ENCODE assay signal across 19 cellular contexts in genomic region chr14:60217713-60218112, GRCh38.
"Had no signal": no experiment of that assay in that cellular context is flagged by ENCODE, and none has a peak within 500 bp of the region (broad histone marks: within the 10 kb centered on the region; RNA-seq: fewer than 3 reads in every experiment).

No MANE protein-coding gene starts in this region.

- H3K27ac ChIP-seq: colonic mucosa, lower lobe of right lung, prostate gland, testis had no signal

- FAIRE-seq: TTC549 had no signal

- H3K27me3 Mint-ChIP-seq: activated B cell treated with CpG ODN at 0.5 μM for 24 hours; stimulated activated naive CD8-positive, alpha-beta T cell treated with anti-CD3 and anti-CD28 coated beads, Interleukin-15, amount 100 ng/mL, for 72 hours had no signal

- H3K9me3 ChIP-seq: colonic mucosa, lower lobe of right lung, prostate gland, testis had no signal

- ATAC-seq: esophagus mucosa; sciatic nerve; stimulated activated naive CD8-positive, alpha-beta T cell treated with anti-CD3 and anti-CD28 coated beads, Interleukin-15, amount 100 ng/mL, for 72 hours; T-helper 17 cell had no signal

- H3K4me3 ChIP-seq: colonic mucosa, lower lobe of right lung, prostate gland, testis had no signal

- H3K27ac Mint-ChIP-seq: activated B cell treated with CpG ODN at 0.5 μM for 24 hours; activated CD4-positive, alpha-beta T cell treated with anti-CD3 and anti-CD28 coated beads, Interleukin-2, amount 10 ng/mL, durations not matched to agents 24 days and 14 days; activated naive CD8-positive, alpha-beta T cell treated with anti-CD3 and anti-CD28 coated beads, Interleukin-2, amount 10 ng/mL, durations not matched to agents 7 days and 5 days; brain; mesothelial cell of epicardium; stimulated activated naive CD8-positive, alpha-beta T cell treated with anti-CD3 and anti-CD28 coated beads, Interleukin-15, amount 100 ng/mL, for 72 hours; T-helper 17 cell had no signal

- H3K4me3 Mint-ChIP-seq: activated B cell treated with CpG ODN at 0.5 μM for 24 hours; activated CD4-positive, alpha-beta T cell treated with anti-CD3 and anti-CD28 coated beads, Interleukin-2, amount 10 ng/mL, durations not matched to agents 24 days and 14 days; activated naive CD8-positive, alpha-beta T cell treated with anti-CD3 and anti-CD28 coated beads, Interleukin-2, amount 10 ng/mL, durations not matched to agents 7 days and 5 days; brain; mesothelial cell of epicardium; stimulated activated naive CD8-positive, alpha-beta T cell treated with anti-CD3 and anti-CD28 coated beads, Interleukin-15, amount 100 ng/mL, for 72 hours; T-helper 17 cell had no signal

- H3K36me3 ChIP-seq: colonic mucosa, lower lobe of right lung, prostate gland had no signal

- H3K4me1 ChIP-seq: lower lobe of right lung, testis had no signal

- H3K27me3 ChIP-seq: colonic mucosa, testis had no signal

- H3K4me1 Mint-ChIP-seq: activated CD4-positive, alpha-beta T cell treated with anti-CD3 and anti-CD28 coated beads, Interleukin-2, amount 10 ng/mL, durations not matched to agents 24 days and 14 days; brain; mesothelial cell of epicardium; T-helper 17 cell had no signal

- H3K9me3 Mint-ChIP-seq: activated B cell treated with CpG ODN at 0.5 μM for 24 hours; activated CD4-positive, alpha-beta T cell treated with anti-CD3 and anti-CD28 coated beads, Interleukin-2, amount 10 ng/mL, durations not matched to agents 24 days and 14 days; activated naive CD8-positive, alpha-beta T cell treated with anti-CD3 and anti-CD28 coated beads, Interleukin-2, amount 10 ng/mL, durations not matched to agents 7 days and 5 days; brain; mesothelial cell of epicardium; stimulated activated naive CD8-positive, alpha-beta T cell treated with anti-CD3 and anti-CD28 coated beads, Interleukin-15, amount 100 ng/mL, for 72 hours had no signal

- H3K36me3 Mint-ChIP-seq: activated naive CD8-positive, alpha-beta T cell treated with anti-CD3 and anti-CD28 coated beads, Interleukin-2, amount 10 ng/mL, durations not matched to agents 7 days and 5 days; brain; mesothelial cell of epicardium had no signal

- DNase-seq: activated B cell treated with CpG ODN at 0.5 μM for 24 hours; activated CD4-positive, alpha-beta T cell treated with anti-CD3 and anti-CD28 coated beads, Interleukin-2, amount 10 ng/mL, durations not matched to agents 24 days and 14 days; activated naive CD4-positive, alpha-beta T cell; activated naive CD8-positive, alpha-beta T cell treated with anti-CD3 and anti-CD28 coated beads, Interleukin-2, amount 10 ng/mL, durations not matched to agents 7 days and 5 days; central memory CD4-positive, alpha-beta T cell; colonic mucosa; glutamatergic neuron; kidney glomerular epithelial cell; lower lobe of right lung; stimulated activated CD4-positive, alpha-beta T cell treated with anti-CD3 and anti-CD28 coated beads, Interleukin-1b, Interleukin-23, amount 100 ng/mL, for 48 hours; stimulated activated naive CD8-positive, alpha-beta T cell treated with anti-CD3 and anti-CD28 coated beads, Interleukin-15, amount 100 ng/mL, for 72 hours; T-helper 17 cell; testis had no signal
